In the genomic region with DNA sequence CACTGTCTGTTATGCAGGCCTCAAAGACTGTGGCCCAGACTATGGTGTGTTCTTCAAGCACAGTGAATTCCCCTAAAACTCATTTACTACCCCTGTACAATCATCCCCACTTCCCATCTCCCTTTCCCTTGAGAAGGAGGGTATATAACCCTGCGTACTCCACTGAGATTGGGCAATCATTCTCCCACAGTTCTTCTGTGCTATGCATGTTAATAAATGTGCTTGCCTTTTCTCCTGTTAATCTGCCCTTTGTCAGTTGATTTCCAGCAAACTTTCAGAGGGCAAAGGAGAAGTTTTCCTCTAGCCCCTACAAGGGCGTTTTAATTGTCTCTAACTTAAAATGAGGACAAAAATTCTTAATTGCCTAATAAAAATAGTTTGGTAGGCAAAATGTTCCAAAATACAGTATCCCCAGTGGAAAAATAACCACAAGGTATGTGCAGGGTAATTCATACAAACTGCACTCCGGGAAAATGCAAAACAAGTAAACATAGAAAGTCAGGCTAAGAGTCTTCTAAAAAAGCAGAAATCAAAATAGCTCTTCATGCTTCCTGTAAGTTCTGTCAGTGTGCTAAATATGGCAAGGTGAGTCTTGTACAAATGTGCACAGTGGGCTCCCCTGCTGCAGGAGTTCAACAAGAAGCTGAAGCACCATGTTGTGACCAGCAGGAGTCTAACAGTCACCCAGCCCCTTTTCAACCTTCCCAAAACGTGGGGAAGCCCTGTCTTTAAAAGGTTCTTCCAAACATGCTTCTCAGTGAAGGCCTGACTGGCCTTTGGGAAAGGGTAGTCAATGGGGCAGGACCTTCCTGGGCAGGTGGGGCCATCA, we compare ENCODE assay signal across 10 cellular contexts. TPM values are rescaled to one million over a fixed set of nuclear protein-coding genes. Genes with fewer than 3 reads are reported as not detected.
DNase-seq lines count a peak whose midpoint lies in the region; ATAC-seq lines count a peak whose summit lies in the region.
"Had no signal": no experiment of that assay in that cellular context is flagged by ENCODE, and none has a peak within 500 bp of the region (broad histone marks: within the 10 kb centered on the region; RNA-seq: fewer than 3 reads in every experiment).

No MANE protein-coding gene starts in this region.

- H3K9me3 Mint-ChIP-seq in CD4-positive, CD25-positive, alpha-beta regulatory T cell, result no peaks in the 10 kb centered on the region
- no peaks in the 10 kb centered on the region for H3K9me3 Mint-ChIP-seq in natural killer cell treated with Interleukin-12 subunit alpha and Interleukin-12 subunit beta and Interleukin-15 and Interleukin-18, amount 100 ng/mL, for 72 hours

- H3K4me3 Mint-ChIP-seq in CD4-positive, CD25-positive, alpha-beta regulatory T cell, result peak overlapping the region in 3 of 4 donors; percentile 65 to 80 (median 67)
- H3K4me3 Mint-ChIP-seq in natural killer cell treated with Interleukin-12 subunit alpha and Interleukin-12 subunit beta and Interleukin-15 and Interleukin-18, amount 100 ng/mL, for 72 hours, result peak overlapping the region; percentile 63

- peak overlapping the region; percentile 88 to 92 (median 91) for H3K27ac Mint-ChIP-seq in CD4-positive, CD25-positive, alpha-beta regulatory T cell
- peak overlapping the region; percentile 63 to 89 for H3K27ac Mint-ChIP-seq in natural killer cell treated with Interleukin-12 subunit alpha and Interleukin-12 subunit beta and Interleukin-15 and Interleukin-18, amount 100 ng/mL, for 72 hours

- peaks cover 38% of the 10 kb centered on the region for H3K4me1 ChIP-seq in CD4-positive, CD25-positive, alpha-beta regulatory T cell (ENCODE audit: control insufficient read depth, insufficient read depth, low read length, poor library complexity, severe bottlenecking)
- peaks cover 65% of the 10 kb centered on the region for H3K4me1 ChIP-seq in HAP-1

- peak in 1 of 2 donors; percentile 23 for ATAC-seq in CD4-positive, CD25-positive, alpha-beta regulatory T cell (ENCODE audit: low read depth in 2 of 2)
- no peak for ATAC-seq in natural killer cell treated with Interleukin-12 subunit alpha and Interleukin-12 subunit beta and Interleukin-15 and Interleukin-18, amount 100 ng/mL, for 72 hours
- ATAC-seq in GM21367 (IDR thresholded peaks at IDR 0.05; ENCODE audit: unreplicated experiment), result no peak

- H3K4me1 Mint-ChIP-seq in CD4-positive, CD25-positive, alpha-beta regulatory T cell, result peaks cover 33 to 91% (median 69%) of the 10 kb centered on the region in 4 donors
- peaks cover 75 to 94% of the 10 kb centered on the region in 2 donors for H3K4me1 Mint-ChIP-seq in natural killer cell treated with Interleukin-12 subunit alpha and Interleukin-12 subunit beta and Interleukin-15 and Interleukin-18, amount 100 ng/mL, for 72 hours (ENCODE audit: low read depth in 2 of 2)

- H3K27me3 ChIP-seq in CD4-positive, CD25-positive, alpha-beta regulatory T cell (ENCODE audit: control insufficient read depth, insufficient read depth, low read length), result no peaks in the 10 kb centered on the region
- no peaks in the 10 kb centered on the region for H3K27me3 ChIP-seq in HAP-1 (ENCODE audit: low read depth)

- 26 to 43% (median 37%) methylated on average over 4 of the region's 4 CpGs for WGBS in adipose tissue, 3 donors

- H3K27me3 Mint-ChIP-seq in CD4-positive, CD25-positive, alpha-beta regulatory T cell, result peaks cover 4% of the 10 kb centered on the region
- no peaks in the 10 kb centered on the region for H3K27me3 Mint-ChIP-seq in natural killer cell treated with Interleukin-12 subunit alpha and Interleukin-12 subunit beta and Interleukin-15 and Interleukin-18, amount 100 ng/mL, for 72 hours

- H3K36me3 Mint-ChIP-seq in CD4-positive, CD25-positive, alpha-beta regulatory T cell, result peaks cover 12% of the 10 kb centered on the region
- peaks cover 8% of the 10 kb centered on the region for H3K36me3 Mint-ChIP-seq in natural killer cell treated with Interleukin-12 subunit alpha and Interleukin-12 subunit beta and Interleukin-15 and Interleukin-18, amount 100 ng/mL, for 72 hours

- H3K36me3 ChIP-seq in CD4-positive, CD25-positive, alpha-beta regulatory T cell (ENCODE audit: control insufficient read depth, insufficient read depth, low read length), result no peaks in the 10 kb centered on the region
- peaks cover 17% of the 10 kb centered on the region for H3K36me3 ChIP-seq in HAP-1 (replicated peaks)

- DNase-seq in CD4-positive, CD25-positive, alpha-beta regulatory T cell, result peak in 1 of 3 donors; percentile 59
- DNase-seq in HAP-1 (ENCODE audit: low spot score in 2 of 2) (peak; percentile 49 to 92), NCI-H2107 treated with DMSO at 0.1 percent for 48 hours (lab: John Stamatoyannopoulos, UW; ENCODE audit: unreplicated experiment) (no peak), NCI-H1436 (lab: John Stamatoyannopoulos, UW) (no peak)
- DNase-seq in natural killer cell treated with Interleukin-12 subunit alpha and Interleukin-12 subunit beta and Interleukin-15 and Interleukin-18, amount 100 ng/mL, for 72 hours (ENCODE audit: low spot score), result no peak
- DNase-seq in stimulated activated CD4-positive, alpha-beta T cell treated with anti-CD3 and anti-CD28 coated beads, Interleukin-4, amount 100 ng/mL, for 24 hours, result no peak
- DNase-seq: NCI-H1105 treated with DMSO at 0.1 percent for 48 hours, trophoblast cell had no signal

- H3K27ac ChIP-seq in CD4-positive, CD25-positive, alpha-beta regulatory T cell (ENCODE audit: insufficient read depth, low read length, poor library complexity, severe bottlenecking), result peak overlapping the region; percentile 24
- peak overlapping the region; percentile 22 for H3K27ac ChIP-seq in adipose tissue (ENCODE audit: low read depth, low read length)

- in situ Hi-C loops in HAP-1 (cut with MboI; ENCODE audit: low sequenced_read_pairs), result no loop called here

- no peaks in the 10 kb centered on the region for H3K9me3 ChIP-seq in CD4-positive, CD25-positive, alpha-beta regulatory T cell (ENCODE audit: control insufficient read depth in 2 of 2, low read length in 2 of 2)
- H3K9me3 ChIP-seq in HAP-1, result peaks cover 4% of the 10 kb centered on the region; the same call in 1 of the 2 replicates

- H3K4me3 ChIP-seq in CD4-positive, CD25-positive, alpha-beta regulatory T cell (ENCODE audit: low read depth, low read length), result peak overlapping the region; percentile 28
- H3K4me3 ChIP-seq in HAP-1, result no peak overlapping the region

RNA-seq across cellular contexts. Expression of gene ATP10A, which starts 10.2 kb away (rescaled TPM):
- total RNA-seq in CD4-positive, CD25-positive, alpha-beta regulatory T cell, result 16.1 TPM
- polyA plus RNA-seq in CD4-positive, CD25-positive, alpha-beta regulatory T cell, result 1 to 10 TPM; 2.8 to 5.6 (median 4.6) TPM
- polyA plus RNA-seq in adipose tissue, result 1 to 10 TPM; 1.0 to 2.8 (median 2.4) TPM
- total RNA-seq in natural killer cell treated with Interleukin-12 subunit alpha and Interleukin-12 subunit beta and Interleukin-15 and Interleukin-18, amount 100 ng/mL, for 72 hours, result 10 to 100 TPM; 16.6 to 22.8 TPM

Comparison
In these comparisons a context has a peak if more than half of its experiments do, and no peak if none do; other contexts are left out.
1. DNase-seq: peak in HAP-1 (2 of 2); none in natural killer cell treated with Interleukin-12 subunit alpha and Interleukin-12 subunit beta and Interleukin-15 and Interleukin-18, amount 100 ng/mL, for 72 hours (single experiment), stimulated activated CD4-positive, alpha-beta T cell treated with anti-CD3 and anti-CD28 coated beads, Interleukin-4, amount 100 ng/mL, for 24 hours (single experiment), NCI-H2107 treated with DMSO at 0.1 percent for 48 hours (single experiment) and NCI-H1436 (single experiment).